In the genomic region with DNA sequence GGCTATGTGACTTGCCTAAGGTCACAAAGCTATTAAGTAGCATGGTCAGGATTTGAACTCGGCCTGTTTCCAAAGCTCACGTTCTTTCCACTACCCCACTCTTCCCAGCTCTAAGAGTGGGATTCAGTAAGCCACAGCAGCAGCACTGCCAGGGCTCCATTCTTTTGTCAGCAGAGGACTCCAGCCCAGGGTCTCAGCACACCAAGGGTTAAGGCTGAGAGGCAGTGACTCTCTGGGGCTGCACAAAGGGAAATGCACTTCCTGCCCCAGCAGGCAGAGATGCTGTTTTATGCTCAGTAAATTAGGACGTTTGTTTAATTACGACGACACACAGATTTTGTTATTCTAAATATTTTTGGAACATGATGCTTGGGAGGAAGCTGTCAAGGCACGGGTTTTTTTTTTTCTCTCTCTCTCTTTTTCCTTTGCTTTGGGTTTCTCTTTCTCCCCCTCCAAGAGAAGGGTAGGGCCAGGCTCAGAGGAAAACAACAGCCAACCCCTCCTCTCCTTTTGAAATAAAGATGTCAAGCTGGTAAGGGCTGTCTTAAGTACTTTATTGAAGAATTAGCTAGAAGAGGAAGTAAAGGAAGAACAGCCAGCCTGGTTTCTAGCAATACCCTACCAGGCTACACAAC, we compare ENCODE assay signal across 8 cellular contexts. TPM values are rescaled to one million over a fixed set of nuclear protein-coding genes. Genes with fewer than 3 reads are reported as not detected.
A peak's percentile ranks its signal among the peaks of the same experiment; 100 is the strongest.
DNase-seq lines count a peak whose midpoint lies in the region; ATAC-seq, FAIRE-seq and TF ChIP-seq lines count a peak whose summit lies in the region.

No MANE protein-coding gene starts in this region.

- H3K27ac Mint-ChIP-seq in activated T-helper 2 cell treated with anti-CD3 and anti-CD28 coated beads, Interferon-gamma antibody, Interleukin-2, Interleukin-4, amounts not matched to agents 10 μg/mL and 5 μg/mL and 100 μg/mL, durations not matched to agents 14 hours and 24 hours and 36 hours, result peak overlapping the region; percentile 98

- peak overlapping the region; percentile 64 to 83 (median 75) for H3K4me3 ChIP-seq in skeletal muscle tissue (ENCODE audit: low read length in 3 of 3)

- H3K27ac ChIP-seq in skeletal muscle tissue (ENCODE audit: low read depth, low read length), result peak overlapping the region; percentile 88

- no peaks in the 10 kb centered on the region for H3K9me3 ChIP-seq in skeletal muscle tissue (ENCODE audit: control insufficient read depth in 3 of 3, low read length in 3 of 3)

- DNase-seq in Caki2 (ENCODE audit: low read depth) (peak; percentile 55), Kasumi-1 (lab: John Stamatoyannopoulos, UW) (peak; percentile 66 to 81), glomerular visceral epithelial cell (ENCODE audit: extremely low spot score) (peak; percentile 55), NCI-H446 (lab: John Stamatoyannopoulos, UW) (no peak), D721Med (ENCODE audit: insufficient read length, low spot score) (no peak)
- peak; percentile 46 for DNase-seq in activated T-helper 2 cell treated with anti-CD3 and anti-CD28 coated beads, Interferon-gamma antibody, Interleukin-2, Interleukin-4, amounts not matched to agents 10 μg/mL and 5 μg/mL and 100 μg/mL, durations not matched to agents 14 hours and 24 hours and 36 hours (ENCODE audit: low spot score)

- no peak for TF ChIP-seq CTCF in D721Med (IDR thresholded peaks at IDR 0.05; ENCODE audit: insufficient read depth, missing control alignments)

- FAIRE-seq in D721Med (lab: Jason Lieb, UNC), result no peak

- H3K36me3 Mint-ChIP-seq in activated T-helper 2 cell treated with anti-CD3 and anti-CD28 coated beads, Interferon-gamma antibody, Interleukin-2, Interleukin-4, amounts not matched to agents 10 μg/mL and 5 μg/mL and 100 μg/mL, durations not matched to agents 14 hours and 24 hours and 36 hours (ENCODE audit: low read depth), result peaks cover 52% of the 10 kb centered on the region

- no peak for ATAC-seq in HG03342 (IDR thresholded peaks at IDR 0.05; ENCODE audit: unreplicated experiment)

- H3K9ac ChIP-seq in skeletal muscle tissue (ENCODE audit: low read depth in 1 of 3, low read length in 3 of 3), result peak overlapping the region; percentile 82 to 88 (median 82)

- H3K4me1 Mint-ChIP-seq in activated T-helper 2 cell treated with anti-CD3 and anti-CD28 coated beads, Interferon-gamma antibody, Interleukin-2, Interleukin-4, amounts not matched to agents 10 μg/mL and 5 μg/mL and 100 μg/mL, durations not matched to agents 14 hours and 24 hours and 36 hours (ENCODE audit: low read depth), result peaks cover 52% of the 10 kb centered on the region

- H3K36me3 ChIP-seq in skeletal muscle tissue (ENCODE audit: control insufficient read depth in 3 of 3, insufficient read depth in 3 of 3, low read length in 3 of 3), result peaks cover 0 to 7% (median 0%) of the 10 kb centered on the region in 3 donors

- no peaks in the 10 kb centered on the region for H3K27me3 ChIP-seq in skeletal muscle tissue (ENCODE audit: control insufficient read depth in 3 of 3, insufficient read depth in 3 of 3, low read length in 3 of 3)

- intact Hi-C loops in activated T-helper 2 cell treated with anti-CD3 and anti-CD28 coated beads, Interferon-gamma antibody, Interleukin-2, Interleukin-4, amounts not matched to agents 10 μg/mL and 5 μg/mL and 100 μg/mL, durations not matched to agents 14 hours and 24 hours and 36 hours (cut with micrococcal nuclease), result loop anchor here (2.0 to 5.0 kb wide), 2 partner anchors 20 to 87 kb away; no protein-coding TSS in a partner anchor

- H3K4me1 ChIP-seq in skeletal muscle tissue (ENCODE audit: control insufficient read depth in 3 of 3, insufficient read depth in 3 of 3, low read length in 3 of 3), result peaks cover 31 to 43% (median 42%) of the 10 kb centered on the region in 3 donors

- H3K4me3 Mint-ChIP-seq in activated T-helper 2 cell treated with anti-CD3 and anti-CD28 coated beads, Interferon-gamma antibody, Interleukin-2, Interleukin-4, amounts not matched to agents 10 μg/mL and 5 μg/mL and 100 μg/mL, durations not matched to agents 14 hours and 24 hours and 36 hours (ENCODE audit: low read depth), result peak overlapping the region; percentile 98

- no peaks in the 10 kb centered on the region for H3K27me3 Mint-ChIP-seq in activated T-helper 2 cell treated with anti-CD3 and anti-CD28 coated beads, Interferon-gamma antibody, Interleukin-2, Interleukin-4, amounts not matched to agents 10 μg/mL and 5 μg/mL and 100 μg/mL, durations not matched to agents 14 hours and 24 hours and 36 hours (ENCODE audit: low read depth)

- no peaks in the 10 kb centered on the region for H3K9me3 Mint-ChIP-seq in activated T-helper 2 cell treated with anti-CD3 and anti-CD28 coated beads, Interferon-gamma antibody, Interleukin-2, Interleukin-4, amounts not matched to agents 10 μg/mL and 5 μg/mL and 100 μg/mL, durations not matched to agents 14 hours and 24 hours and 36 hours

- in situ Hi-C loops in Caki2 (cut with HindIII; ENCODE audit: low pct_unique_long_range_greater_than_20kb, low sequenced_read_pairs), result no loop called here

RNA-seq across cellular contexts. Expression of a gene that starts 2.9 kb away (rescaled TPM):
- total RNA-seq in Caki2 (2014; rRNA removed; shearing (Covaris generic); ENCODE audit: low replicate concordance), result 412 and 414 TPM in 2 replicates
- 619 and 645 TPM in 2 replicates for total RNA-seq in activated T-helper 2 cell treated with anti-CD3 and anti-CD28 coated beads, Interferon-gamma antibody, Interleukin-2, Interleukin-4, amounts not matched to agents 10 μg/mL and 5 μg/mL and 100 μg/mL, durations not matched to agents 14 hours and 24 hours and 36 hours
- 111 TPM for total RNA-seq in skeletal muscle tissue

Comparison
In these comparisons a context has a peak if more than half of its experiments do, and no peak if none do; other contexts are left out.
1. DNase-seq: peak in Caki2 (single experiment), Kasumi-1 (2 of 2), activated T-helper 2 cell treated with anti-CD3 and anti-CD28 coated beads, Interferon-gamma antibody, Interleukin-2, Interleukin-4, amounts not matched to agents 10 μg/mL and 5 μg/mL and 100 μg/mL, durations not matched to agents 14 hours and 24 hours and 36 hours (single experiment) and glomerular visceral epithelial cell (single experiment); none in NCI-H446 (0 of 2) and D721Med (single experiment).